ENCODE assay signal across 8 cellular contexts in genomic region chr1:72282271-72282656, GRCh38. TPM values are rescaled to one million over a fixed set of nuclear protein-coding genes. Genes with fewer than 3 reads are reported as not detected.
DNase-seq lines count a peak whose midpoint lies in the region; ATAC-seq, FAIRE-seq and TF ChIP-seq lines count a peak whose summit lies in the region.

NEGR1 (minus strand) TSS chr1:72282539.

- H3K9ac ChIP-seq in GM12878 (ENCODE audit: control insufficient read depth, insufficient read depth, low read length) (no peak within 1 kb of the TSS), iPS-18a (ENCODE audit: low read length) (peak within 1 kb of the TSS; percentile 87), rectal smooth muscle tissue (ENCODE audit: low read length) (peak within 1 kb of the TSS; percentile 57)

- H3K4me2 ChIP-seq in GM12878 (ENCODE audit: control insufficient read depth, insufficient read depth): peak within 1 kb of the TSS; percentile 68

- in situ Hi-C loops in GM12878 (cut with MboI): no loop called here

- H3K36me3 ChIP-seq in GM12878 (ENCODE audit: control insufficient read depth in 2 of 2, insufficient read depth in 2 of 2, low read length in 1 of 2): no peaks in the 10 kb centered on the region
- no peaks in the 10 kb centered on the region for H3K36me3 ChIP-seq in iPS-18a (ENCODE audit: control insufficient read depth, low read depth, low read length)
- no peaks in the 10 kb centered on the region for H3K36me3 ChIP-seq in rectal smooth muscle tissue (ENCODE audit: control insufficient read depth, insufficient read depth, low read length)

- intact Hi-C loops in GM12878 (cut with micrococcal nuclease; ENCODE audit: unreplicated experiment): no loop called here

- H3K27me3 ChIP-seq in GM12878 (replicated peaks in 1 of 2; ENCODE audit: control insufficient read depth in 2 of 2, insufficient read depth in 2 of 2, low read length in 1 of 2) (peaks cover 8 to 10% of the 10 kb centered on the region in 2 experiments; a peak in 3 of 4 replicates), iPS-18a (ENCODE audit: control insufficient read depth, insufficient read depth, low read length) (peaks cover 34% of the 10 kb centered on the region), rectal smooth muscle tissue (ENCODE audit: control insufficient read depth, insufficient read depth, low read length) (no peaks in the 10 kb centered on the region)

- no TSS peak for BruUV-seq in GM12878 (replicated peaks; lab: Mats Ljungman, UMichigan)

- FAIRE-seq in GM12878 (lab: Jason Lieb, UNC): no peak
- FAIRE-seq in HTR-8/SVneo (lab: Jason Lieb, UNC): no peak

- under 1% methylated on average over 18 of the region's 18 CpGs for WGBS in GM12878 (ENCODE audit: insufficient coverage, insufficient replicate concordance, low lambda C conversion rate, missing lambda C conversion rate)

- TF ChIP-seq POLR2A in GM12878 (IDR thresholded peaks at IDR 0.05; ENCODE audit: low read depth, low read length) (no peak), GM18505 (IDR thresholded peaks at IDR 0.05; ENCODE audit: borderline replicate concordance, extremely low read depth, insufficient read depth, insufficient read length) (no peak)

- TF ChIP-seq CTCF in GM12878 (IDR thresholded peaks at IDR 0.05 in 2 of 3, conservative IDR thresholded peaks at IDR 0.05 in 1 of 3; ENCODE audit: control insufficient read depth in 2 of 3, extremely low read depth in 1 of 3, insufficient read depth in 1 of 3, low read depth in 3 of 3, low read length in 3 of 3): no peak

- RAD21 ChIA-PET in GM12878 (lab: Charles Lee; ENCODE audit: unreplicated experiment): no interaction called here

- H4K20me1 ChIP-seq in GM12878 (ENCODE audit: control insufficient read depth, insufficient read depth): no peaks in the 10 kb centered on the region

- POLR2A ChIA-PET in GM12878 (lab: Charles Lee): no interaction called here

- H3K4me1 ChIP-seq in GM12878 (ENCODE audit: control insufficient read depth, insufficient read depth, low read length): peaks cover 4% of the 10 kb centered on the region
- H3K4me1 ChIP-seq in iPS-18a (ENCODE audit: control insufficient read depth, low read depth, low read length): peaks cover 15% of the 10 kb centered on the region
- peaks cover 7% of the 10 kb centered on the region for H3K4me1 ChIP-seq in rectal smooth muscle tissue (ENCODE audit: control insufficient read depth, insufficient read depth, low read length)

- CTCF ChIA-PET in GM12878 (lab: Yijun Ruan, JAX): no interaction called here

- TF ChIP-seq RAD21 in GM12878 (IDR thresholded peaks at IDR 0.05; ENCODE audit: insufficient read depth, low read depth, low read length): no peak

- H3K4me3 ChIP-seq in GM12878: peak within 1 kb of the TSS; percentile 55
- peak within 1 kb of the TSS; percentile 96 for H3K4me3 ChIP-seq in iPS-18a (ENCODE audit: low read length)
- peak within 1 kb of the TSS; percentile 92 for H3K4me3 ChIP-seq in rectal smooth muscle tissue (ENCODE audit: low read length)

- no peak within 1 kb of the TSS; the same call in 1 of the 2 replicates for H2AFZ ChIP-seq in GM12878 (ENCODE audit: control insufficient read depth, low read depth, low read length)

- H3K9me3 ChIP-seq in GM12878 (replicated peaks; ENCODE audit: control insufficient read depth, insufficient read depth, low read length): no peaks in the 10 kb centered on the region
- no peaks in the 10 kb centered on the region for H3K9me3 ChIP-seq in iPS-18a (ENCODE audit: control insufficient read depth, low read depth, low read length)

- SMC1A ChIA-PET in GM12878 (lab: Charles Lee; ENCODE audit: uncharacterized antibody, unreplicated experiment): no interaction called here

- no peak within 1 kb of the TSS for H3K27ac ChIP-seq in GM12878 (ENCODE audit: control insufficient read depth, insufficient read depth)
- peak within 1 kb of the TSS; percentile 30 for H3K27ac ChIP-seq in iPS-18a (ENCODE audit: low read length)
- H3K27ac ChIP-seq in rectal smooth muscle tissue (ENCODE audit: low read depth, low read length): peak within 1 kb of the TSS; percentile 98

- ATAC-seq in GM12878 (no peak), GM18505 (IDR thresholded peaks at IDR 0.05; ENCODE audit: unreplicated experiment) (no peak)

- TF ChIP-seq EP300 in GM12878 (IDR thresholded peaks at IDR 0.05; ENCODE audit: borderline replicate concordance in 1 of 2, control insufficient read depth in 1 of 2, low read depth in 2 of 2, low read length in 2 of 2): no peak

- H3K79me2 ChIP-seq in GM12878 (ENCODE audit: control insufficient read depth, insufficient read depth, low read length): no peaks in the 10 kb centered on the region

- peak; percentile 76 for DNase-seq in NCI-H82 (lab: John Stamatoyannopoulos, UW)
- DNase-seq in NCI-H82 treated with DMSO at 0.1 percent for 48 hours (lab: John Stamatoyannopoulos, UW; ENCODE audit: unreplicated experiment): no peak
- DNase-seq in NCI-H446 treated with DMSO at 0.1 percent for 48 hours (lab: John Stamatoyannopoulos, UW): peak; percentile 83
- DNase-seq in GM12878 (ENCODE audit: low read depth, low spot score): no peak
- no peak for DNase-seq in HTR-8/SVneo (ENCODE audit: insufficient read length, low spot score)

TF ChIP-seq in GM12878, 131 proteins besides CTCF, POLR2A, EP300 and RAD21:
- TF ChIP-seq CHD2 (IDR thresholded peaks at IDR 0.05; ENCODE audit: borderline replicate concordance, low read depth, low read length) (no peak), MAX (IDR thresholded peaks at IDR 0.05; ENCODE audit: low read depth, low read length) (no peak), NBN (IDR thresholded peaks at IDR 0.05) (no peak), CBFB (IDR thresholded peaks at IDR 0.05; ENCODE audit: low read depth) (no peak), TCF3 (IDR thresholded peaks at IDR 0.05; ENCODE audit: borderline replicate concordance, insufficient read depth, low read depth, low read length) (no peak), ZNF384 (IDR thresholded peaks at IDR 0.05; ENCODE audit: borderline replicate concordance, low read depth, low read length) (no peak), SRF (IDR thresholded peaks at IDR 0.05; ENCODE audit: low read depth in 2 of 2, low read length in 2 of 2) (no peak), CBX3 (IDR thresholded peaks at IDR 0.05; ENCODE audit: borderline replicate concordance, low read depth) (no peak)
TF ChIP-seq in GM12878: peak in this region for 0.

RNA-seq across cellular contexts. Expression of gene NEGR1, which starts in this region (rescaled TPM):
- total RNA-seq in GM12878 (2013; cell fraction: nucleolus; rRNA removed): not detected in 2 replicates
- total RNA-seq in GM12878 (2014; rRNA removed): under 0.01 TPM in 1 of 2 replicates, not detected in the other
- total RNA-seq in GM12878 (2014; rRNA removed; fragmentation: Illumina TruSeq; extraction: Trizol): not detected in 2 replicates
- total RNA-seq in GM12878 (2021): not detected in 2 replicates
- polyA plus RNA-seq in GM12878 (2011; ENCODE audit: low read depth): not detected
- not detected in 2 replicates for polyA plus RNA-seq in GM12878 (2011; rRNA removed)
- polyA plus RNA-seq in GM12878 (2011; cell fraction: cytosol; rRNA removed): not detected in 2 replicates
- not detected in 2 replicates for polyA plus RNA-seq in GM12878 (2011; cell fraction: nucleus; rRNA removed)
- polyA plus RNA-seq in GM12878 (2012): not detected in 2 replicates
- 0.05 TPM in 1 of 2 replicates, not detected in the other for polyA plus RNA-seq in GM12878 (2014; fragmentation: Illumina TruSeq; extraction: Trizol)
- polyA plus RNA-seq in GM12878 (2014; fragmentation: Nextera tagmentation; extraction: Ambion mirVana): under 1 TPM; under 0.01 to 0.03 TPM
- not detected in 2 replicates for polyA plus RNA-seq in GM12878 (2014; rRNA removed)
- polyA plus RNA-seq in GM12878 (2016; fragmentation: Nextera tagmentation; extraction: Ambion mirVana): under 1 TPM in 1 of 2 experiments, not detected in 1; 0.01 TPM
- not detected in 2 replicates for polyA minus RNA-seq in GM12878 (2011; rRNA and poly(A)+ RNA removed)
- polyA minus RNA-seq in GM12878 (2011; cell fraction: cytosol; rRNA and poly(A)+ RNA removed): not detected in 2 replicates
- not detected in 2 replicates for polyA minus RNA-seq in GM12878 (2011; cell fraction: nucleus; rRNA and poly(A)+ RNA removed)

Comparison
In these comparisons a context has a peak if more than half of its experiments do, and no peak if none do; other contexts are left out.
1. DNase-seq: peak in NCI-H82 (single experiment) and NCI-H446 treated with DMSO at 0.1 percent for 48 hours (single experiment); none in NCI-H82 treated with DMSO at 0.1 percent for 48 hours (single experiment), GM12878 (single experiment) and HTR-8/SVneo (single experiment).
2. Peak in every context shown above with its lines, with median percentiles within 50 percentile points of each other: H3K4me3 ChIP-seq.